In the genomic region with DNA sequence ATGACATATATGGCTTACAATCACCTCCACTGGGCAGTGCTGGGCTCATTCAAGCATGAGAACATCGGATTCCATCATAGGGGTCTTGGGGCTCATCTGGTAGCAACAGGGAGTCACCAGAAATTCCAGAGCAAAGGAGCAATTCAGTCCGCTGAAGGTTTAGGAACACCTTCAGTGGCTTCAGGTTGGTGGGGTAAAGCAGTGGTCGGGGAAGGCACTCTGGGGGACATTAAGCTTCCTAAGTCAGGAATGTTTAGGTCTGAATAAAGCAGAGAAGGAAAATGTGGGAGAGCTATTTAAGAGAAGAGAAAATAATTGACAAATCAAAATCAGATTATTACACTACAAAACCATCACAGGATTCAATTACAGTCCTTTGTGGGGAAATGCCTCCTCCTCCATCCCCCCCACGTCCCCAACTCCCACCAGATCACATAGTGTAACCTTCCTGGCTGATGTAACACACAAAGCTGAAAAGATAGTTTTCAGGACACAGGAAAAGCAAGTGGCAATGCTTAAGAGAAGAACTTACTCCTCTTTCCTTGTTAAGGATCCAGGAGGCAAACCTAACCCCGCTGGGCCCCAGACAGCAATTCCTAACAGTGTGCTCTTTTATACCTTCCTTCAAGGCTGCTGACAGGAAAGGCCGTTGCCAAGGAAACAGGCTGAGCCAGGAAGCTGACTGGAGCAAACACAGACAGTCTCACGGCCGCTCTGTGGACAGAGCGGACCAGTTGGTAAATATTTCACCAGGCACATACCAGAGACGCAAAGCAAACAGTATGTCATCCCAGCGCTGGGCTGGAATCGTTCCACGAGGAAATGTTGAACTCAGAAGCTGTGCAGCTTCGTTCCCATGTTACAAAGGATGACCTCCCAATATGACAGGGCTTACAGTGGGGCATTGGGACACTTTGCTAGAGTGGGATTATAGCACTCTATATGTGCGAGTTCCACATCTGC, we compare ENCODE assay signal across 8 cellular contexts. TPM values are rescaled to one million over a fixed set of nuclear protein-coding genes. Genes with fewer than 3 reads are reported as not detected.
A peak's percentile ranks its signal among the peaks of the same experiment; 100 is the strongest.
DNase-seq lines count a peak whose midpoint lies in the region; ATAC-seq, FAIRE-seq and TF ChIP-seq lines count a peak whose summit lies in the region.

No MANE protein-coding gene starts in this region.

- no peaks in the 10 kb centered on the region for H3K27me3 ChIP-seq in Peyer's patch
- H3K27me3 ChIP-seq in Karpas-422 (ENCODE audit: low read length) = 0 out of 2 replicates have a peak, but pooled peaks cover 2% of the 10 kb centered on the region

- ATAC-seq in HG02642 (IDR thresholded peaks at IDR 0.05; ENCODE audit: poor library complexity, unreplicated experiment) = peak; percentile 47

- H3K9me3 ChIP-seq in Peyer's patch (no peaks in the 10 kb centered on the region), Karpas-422 (ENCODE audit: low read length) (no peaks in the 10 kb centered on the region)

- H3K4me2 ChIP-seq in Karpas-422 (ENCODE audit: low read depth, low read length, poor library complexity, severe bottlenecking) = no peak overlapping the region

- H3K27ac ChIP-seq in Peyer's patch = peak overlapping the region in 3 of 4 donors; percentile 44 to 80 (median 68)
- no peak overlapping the region for H3K27ac ChIP-seq in Karpas-422 (ENCODE audit: low read length)

- TF ChIP-seq POLR2A in Peyer's patch (IDR thresholded peaks at IDR 0.05) = no peak

- no peak for TF ChIP-seq CTCF in AG09309 (IDR thresholded peaks at IDR 0.05; ENCODE audit: control insufficient read depth, insufficient read depth, low read depth, low read length, missing control alignments)
- TF ChIP-seq CTCF in Peyer's patch (IDR thresholded peaks at IDR 0.05) = no peak
- TF ChIP-seq CTCF in endothelial cell (IDR thresholded peaks at IDR 0.05; ENCODE audit: unreplicated experiment) = no peak

- peak; percentile 98 for DNase-seq in AG09309 (ENCODE audit: low read depth)
- DNase-seq in Peyer's patch = peak; percentile 17 to 87 (median 80)
- DNase-seq in endothelial cell (ENCODE audit: low spot score) = peak; percentile 87
- peak; percentile 84 for DNase-seq in medulla oblongata (ENCODE audit: extremely low spot score)
- peak; percentile 93 for DNase-seq in urothelium cell line (ENCODE audit: low spot score)
- DNase-seq in activated CD4-positive, alpha-beta T cell treated with anti-CD3 and anti-CD28 coated beads for 48 hours = no peak
- no peak for DNase-seq in Karpas-422

- H3K27ac Mint-ChIP-seq in endothelial cell (ENCODE audit: unreplicated experiment) = no peak overlapping the region

- H3K36me3 ChIP-seq in Peyer's patch (no peaks in the 10 kb centered on the region), Karpas-422 (ENCODE audit: insufficient read depth, low read length) (no peaks in the 10 kb centered on the region)

- peak; percentile 66 for FAIRE-seq in urothelium cell line (lab: Jason Lieb, UNC)

- H3K4me3 Mint-ChIP-seq in endothelial cell (ENCODE audit: unreplicated experiment) = no peak overlapping the region

- H3K79me2 ChIP-seq in Karpas-422 (ENCODE audit: low read length) = no peaks in the 10 kb centered on the region

- no peak overlapping the region for H3K9ac ChIP-seq in Karpas-422 (ENCODE audit: low read length)

- no peaks in the 10 kb centered on the region for H3K36me3 Mint-ChIP-seq in endothelial cell (ENCODE audit: low read depth, unreplicated experiment)

- H4K20me1 ChIP-seq in Karpas-422 (ENCODE audit: insufficient read depth, low read depth, low read length) = no peaks in the 10 kb centered on the region

- no peaks in the 10 kb centered on the region for H3K9me3 Mint-ChIP-seq in endothelial cell (ENCODE audit: unreplicated experiment)

- peaks cover 7% of the 10 kb centered on the region for H3K4me1 Mint-ChIP-seq in endothelial cell (ENCODE audit: unreplicated experiment)

- H3K4me3 ChIP-seq in AG09309 (ENCODE audit: control insufficient read depth, low read depth, low read length) (no peak overlapping the region), Peyer's patch (no peak overlapping the region), Karpas-422 (ENCODE audit: low read length) (no peak overlapping the region)

- H2AFZ ChIP-seq in Karpas-422 (ENCODE audit: low read length) = no peak overlapping the region

- H3K9me2 ChIP-seq in Karpas-422 (replicated peaks; ENCODE audit: insufficient read depth, low read length) = no peaks in the 10 kb centered on the region

- H3K27me3 Mint-ChIP-seq in endothelial cell (ENCODE audit: unreplicated experiment) = no peaks in the 10 kb centered on the region

- peaks cover 0 to 27% (median 0%) of the 10 kb centered on the region in 4 donors for H3K4me1 ChIP-seq in Peyer's patch
- H3K4me1 ChIP-seq in Karpas-422 (ENCODE audit: low read length) = no peaks in the 10 kb centered on the region

RNA-seq across cellular contexts. Expression of gene LMCD1, which starts 57.5 kb away (rescaled TPM):
- total RNA-seq in Peyer's patch (10 to 100 TPM in 2 of 4 donors, 1 to 10 TPM in 2; 1.6 to 90.8 (median 12.3) TPM), endothelial cell (ENCODE audit: unreplicated experiment) (9.5 TPM)
- total RNA-seq in Karpas-422 (2014; rRNA removed; shearing (Covaris generic); ENCODE audit: low replicate concordance) = not detected in 2 replicates

Comparison
In these comparisons a context has a peak if more than half of its experiments do, and no peak if none do; other contexts are left out.
1. DNase-seq: peak in AG09309 (single experiment), Peyer's patch (3 of 3), endothelial cell (single experiment), medulla oblongata (single experiment) and urothelium cell line (single experiment); none in activated CD4-positive, alpha-beta T cell treated with anti-CD3 and anti-CD28 coated beads for 48 hours (single experiment) and Karpas-422 (single experiment).